Comparison of ENCODE assay signal across 9 cellular contexts in genomic region chr10:100825946-100826660, GRCh38.
DNase-seq lines count a peak whose midpoint lies in the region; ATAC-seq and TF ChIP-seq lines count a peak whose summit lies in the region.
"Had no signal": no experiment of that assay in that cellular context is flagged by ENCODE, and none has a peak within 500 bp of the region (broad histone marks: within the 10 kb centered on the region; RNA-seq: fewer than 3 reads in every experiment).

No MANE protein-coding gene starts in this region.

- DNase-seq in DMS79 treated with DMSO at 0.1 percent for 48 hours (lab: John Stamatoyannopoulos, UW) (peak; percentile 15), DMS79 (lab: John Stamatoyannopoulos, UW) (no peak), LNCaP clone FGC (ENCODE audit: low read depth) (no peak), coronary artery (ENCODE audit: low spot score) (no peak), psoas muscle (no peak), cerebellar cortex (ENCODE audit: low spot score) (no peak), kidney tubule cell (ENCODE audit: low spot score) (no peak)

- intact Hi-C loops in psoas muscle (cut with DNase I): no loop called here

- H3K27me3 ChIP-seq in psoas muscle (ENCODE audit: insufficient read depth in 3 of 3, low read length in 2 of 3): peaks cover 0 to 98% (median 41%) of the 10 kb centered on the region in 3 donors

- no peaks in the 10 kb centered on the region for H3K9me3 ChIP-seq in psoas muscle
- H3K9me3 ChIP-seq: gastroesophageal sphincter had no signal

- H3K27ac ChIP-seq in coronary artery: no peak overlapping the region
- H3K27ac ChIP-seq in psoas muscle: no peak overlapping the region
- H3K27ac ChIP-seq: gastroesophageal sphincter had no signal

- peaks cover 18% of the 10 kb centered on the region for H3K4me1 ChIP-seq in psoas muscle

- TF ChIP-seq CTCF in LNCaP clone FGC (IDR thresholded peaks at IDR 0.05; ENCODE audit: control insufficient read depth, extremely low read depth, insufficient read depth): no peak
- no peak for TF ChIP-seq CTCF in coronary artery (IDR thresholded peaks at IDR 0.05)
- TF ChIP-seq CTCF in psoas muscle (IDR thresholded peaks at IDR 0.05): no peak

- H3K4me3 ChIP-seq in LNCaP clone FGC (ENCODE audit: low read depth, low read length) (peak overlapping the region; percentile 40; the same call in 1 of the 2 replicates), coronary artery (peak overlapping the region; percentile 75), psoas muscle (peak overlapping the region; percentile 58)

- H3K36me3 ChIP-seq in psoas muscle (ENCODE audit: insufficient read depth in 1 of 2, low read depth in 1 of 2): no peaks in the 10 kb centered on the region
- H3K36me3 ChIP-seq: gastroesophageal sphincter had no signal

- ATAC-seq in psoas muscle (no peak), GM18511 (IDR thresholded peaks at IDR 0.05; ENCODE audit: unreplicated experiment) (no peak)
- ATAC-seq: gastroesophageal sphincter had no signal

- 4 to 9% (median 5%) methylated on average over 30 of the region's 30 CpGs for WGBS in psoas muscle, 3 donors
